ENCODE assay signal across 19 cellular contexts in genomic region chr4:107349732-107350131, GRCh38.
DNase-seq lines count a peak whose midpoint lies in the region; ATAC-seq and TF ChIP-seq lines count a peak whose summit lies in the region.
"Had no signal": no experiment of that assay in that cellular context is flagged by ENCODE, and none has a peak within 500 bp of the region (broad histone marks: within the 10 kb centered on the region; RNA-seq: fewer than 3 reads in every experiment).

No MANE protein-coding gene starts in this region.

- peaks cover 3% of the 10 kb centered on the region for H3K9me3 Mint-ChIP-seq in neural progenitor cell
- H3K9me3 Mint-ChIP-seq in activated CD8-positive, alpha-beta memory T cell treated with anti-CD3 and anti-CD28 coated beads, Interleukin-2, amount 10 ng/mL, durations not matched to agents 7 days and 5 days (ENCODE audit: low read depth) = no peaks in the 10 kb centered on the region
- H3K9me3 Mint-ChIP-seq: CD8-positive, alpha-beta T cell had no signal

- peak overlapping the region; percentile 40 for H3K4me2 ChIP-seq in BLaER1
- H3K4me2 ChIP-seq in neural progenitor cell = peak overlapping the region; percentile 19

- H3K9me3 ChIP-seq in BLaER1 = no peaks in the 10 kb centered on the region
- peaks cover 6% of the 10 kb centered on the region; the same call in 1 of the 2 replicates for H3K9me3 ChIP-seq in NT2/D1 (ENCODE audit: insufficient read depth, low read length)
- no peaks in the 10 kb centered on the region for H3K9me3 ChIP-seq in neural progenitor cell (ENCODE audit: low read depth)
- no peaks in the 10 kb centered on the region for H3K9me3 ChIP-seq in tibial artery
- H3K9me3 ChIP-seq: MG63, Peyer's patch had no signal

- intact Hi-C loops in tibial artery (cut with DNase I; ENCODE audit: low total_unique reads) = no loop called here

- H4K20me1 ChIP-seq in BLaER1 (no peaks in the 10 kb centered on the region), neural progenitor cell (ENCODE audit: low read depth) (no peaks in the 10 kb centered on the region)

- peaks cover 17% of the 10 kb centered on the region for H3K4me1 Mint-ChIP-seq in neural progenitor cell
- H3K4me1 Mint-ChIP-seq in activated CD8-positive, alpha-beta memory T cell treated with anti-CD3 and anti-CD28 coated beads, Interleukin-2, amount 10 ng/mL, durations not matched to agents 7 days and 5 days = no peaks in the 10 kb centered on the region

- no peaks in the 10 kb centered on the region for H3K27me3 Mint-ChIP-seq in neural progenitor cell (ENCODE audit: insufficient read depth, low read depth)
- H3K27me3 Mint-ChIP-seq in activated CD8-positive, alpha-beta memory T cell treated with anti-CD3 and anti-CD28 coated beads, Interleukin-2, amount 10 ng/mL, durations not matched to agents 7 days and 5 days = no peaks in the 10 kb centered on the region

- peak overlapping the region; percentile 70 for H3K27ac Mint-ChIP-seq in neural progenitor cell
- H3K27ac Mint-ChIP-seq in activated CD8-positive, alpha-beta memory T cell treated with anti-CD3 and anti-CD28 coated beads, Interleukin-2, amount 10 ng/mL, durations not matched to agents 7 days and 5 days = no peak overlapping the region
- H3K27ac Mint-ChIP-seq: CD8-positive, alpha-beta T cell had no signal

- TF ChIP-seq CTCF in neural progenitor cell (IDR thresholded peaks at IDR 0.05) (no peak), tibial artery (IDR thresholded peaks at IDR 0.05) (no peak)

- H3K27ac ChIP-seq in BLaER1 (no peak overlapping the region), neural progenitor cell (no peak overlapping the region), tibial artery (no peak overlapping the region)
- H3K27ac ChIP-seq: Peyer's patch had no signal

- no peaks in the 10 kb centered on the region for H3K79me2 ChIP-seq in neural progenitor cell (ENCODE audit: low read depth)

- DNase-seq in NT2/D1 (ENCODE audit: low read depth, low spot score) (peak; percentile 9), iPS DF 4.7 (ENCODE audit: extremely low read depth, low spot score) (peak; percentile 16), neural progenitor cell (ENCODE audit: low spot score) (peak; percentile 4), tibial artery (no peak)
- DNase-seq in central memory CD4-positive, alpha-beta T cell = no peak
- DNase-seq in stimulated activated CD4-positive, alpha-beta T cell treated with anti-CD3 and anti-CD28 coated beads, Interleukin-15, amount 100 ng/mL, for 24 hours = no peak
- DNase-seq in activated CD8-positive, alpha-beta memory T cell treated with anti-CD3 and anti-CD28 coated beads, Interleukin-2, amount 10 ng/mL, durations not matched to agents 7 days and 5 days = no peak
- DNase-seq: 8988T; CD8-positive, alpha-beta T cell; IMR-90; Karpas-422; MG63; NCI-H1092; NCI-H146; NCI-H2081 treated with DMSO at 0.1 percent for 48 hours; NCI-H524; Peyer's patch had no signal

- no peaks in the 10 kb centered on the region for H3F3A ChIP-seq in neural progenitor cell (ENCODE audit: low read depth)

- peak overlapping the region; percentile 46 for H2AFZ ChIP-seq in neural progenitor cell (replicated peaks)

- H3K4me1 ChIP-seq in BLaER1 (peaks cover 12% of the 10 kb centered on the region), NT2/D1 (ENCODE audit: insufficient read depth, insufficient read length) (no peaks in the 10 kb centered on the region), neural progenitor cell (peaks cover 9% of the 10 kb centered on the region), tibial artery (peaks cover 0 to 9% (median 0%) of the 10 kb centered on the region in 4 donors)
- H3K4me1 ChIP-seq: Peyer's patch had no signal

- H3K9ac ChIP-seq in BLaER1 (no peak overlapping the region), NT2/D1 (ENCODE audit: insufficient read length, low read depth) (no peak overlapping the region), neural progenitor cell (no peak overlapping the region)

- CTCF ChIA-PET in activated CD8-positive, alpha-beta memory T cell treated with anti-CD3 and anti-CD28 coated beads, Interleukin-2, amount 10 ng/mL, durations not matched to agents 7 days and 5 days (lab: Charles Lee) = no interaction called here

- no peaks in the 10 kb centered on the region for H3K27me3 ChIP-seq in BLaER1
- no peaks in the 10 kb centered on the region for H3K27me3 ChIP-seq in NT2/D1 (ENCODE audit: insufficient read depth, insufficient read length)
- no peaks in the 10 kb centered on the region for H3K27me3 ChIP-seq in neural progenitor cell
- H3K27me3 ChIP-seq in tibial artery = no peaks in the 10 kb centered on the region
- H3K27me3 ChIP-seq: MG63, Peyer's patch had no signal

- ATAC-seq in activated CD8-positive, alpha-beta memory T cell treated with anti-CD3 and anti-CD28 coated beads, Interleukin-2, amount 10 ng/mL, durations not matched to agents 7 days and 5 days = no peak
- ATAC-seq: CD8-positive, alpha-beta T cell; Right ventricle myocardium inferior had no signal

- H3K36me3 Mint-ChIP-seq in neural progenitor cell = no peaks in the 10 kb centered on the region
- H3K36me3 Mint-ChIP-seq in activated CD8-positive, alpha-beta memory T cell treated with anti-CD3 and anti-CD28 coated beads, Interleukin-2, amount 10 ng/mL, durations not matched to agents 7 days and 5 days = no peaks in the 10 kb centered on the region
- H3K36me3 Mint-ChIP-seq: CD8-positive, alpha-beta T cell had no signal

- H3K4me3 Mint-ChIP-seq in neural progenitor cell = no peak overlapping the region
- no peak overlapping the region for H3K4me3 Mint-ChIP-seq in activated CD8-positive, alpha-beta memory T cell treated with anti-CD3 and anti-CD28 coated beads, Interleukin-2, amount 10 ng/mL, durations not matched to agents 7 days and 5 days
- H3K4me3 Mint-ChIP-seq: CD8-positive, alpha-beta T cell had no signal

- H3K4me3 ChIP-seq in BLaER1 = no peak overlapping the region
- no peak overlapping the region for H3K4me3 ChIP-seq in NT2/D1 (ENCODE audit: insufficient read length, low read depth)
- H3K4me3 ChIP-seq in neural progenitor cell = no peak overlapping the region
- no peak overlapping the region for H3K4me3 ChIP-seq in tibial artery
- H3K4me3 ChIP-seq: MG63, Peyer's patch had no signal

- H3K36me3 ChIP-seq in BLaER1 (no peaks in the 10 kb centered on the region), NT2/D1 (ENCODE audit: insufficient read depth, insufficient read length, low read length) (no peaks in the 10 kb centered on the region), neural progenitor cell (no peaks in the 10 kb centered on the region), tibial artery (no peaks in the 10 kb centered on the region)
- H3K36me3 ChIP-seq: MG63, Peyer's patch had no signal

Comparison
In these comparisons a context has a peak if more than half of its experiments do, and no peak if none do; other contexts are left out.
1. DNase-seq: peak in NT2/D1 (single experiment), iPS DF 4.7 (single experiment) and neural progenitor cell (single experiment); none in central memory CD4-positive, alpha-beta T cell (single experiment), stimulated activated CD4-positive, alpha-beta T cell treated with anti-CD3 and anti-CD28 coated beads, Interleukin-15, amount 100 ng/mL, for 24 hours (single experiment), tibial artery (0 of 2) and activated CD8-positive, alpha-beta memory T cell treated with anti-CD3 and anti-CD28 coated beads, Interleukin-2, amount 10 ng/mL, durations not matched to agents 7 days and 5 days (single experiment).